8 cellular contexts compared by ENCODE assay signal in genomic region chr1:220748091-220748934, GRCh38. TPM values are rescaled to one million over a fixed set of nuclear protein-coding genes. Genes with fewer than 3 reads are reported as not detected.
DNase-seq lines count a peak whose midpoint lies in the region; ATAC-seq and TF ChIP-seq lines count a peak whose summit lies in the region.

MTARC2 (plus strand) TSS chr1:220748322; CDS start chr1:220748532, 210 bp downstream.

- intact Hi-C loops in body of pancreas (cut with DNase I) = no loop called here

- peak in 11 of 14 donors; percentile 4 to 58 (median 33) for DNase-seq in C1 segment of cervical spinal cord (lab: John Stamatoyannopoulos, UW)
- peak; percentile 53 to 76 for DNase-seq in NCI-H524 (lab: John Stamatoyannopoulos, UW)
- peak; percentile 85 to 93 (median 90) for DNase-seq in body of pancreas
- peak in 44 of 51 donors; percentile 8 to 71 (median 49) for DNase-seq in hypothalamus (lab: John Stamatoyannopoulos, UW)
- DNase-seq in progenitor cell of endocrine pancreas (ENCODE audit: low spot score, unreplicated experiment) = peak; percentile 41
- DNase-seq in NCI-H2171 (lab: John Stamatoyannopoulos, UW) = no peak

- peaks cover 23% of the 10 kb centered on the region for H3K4me1 Mint-ChIP-seq in progenitor cell of endocrine pancreas (ENCODE audit: low read depth)

- peak; percentile 93 for ATAC-seq in GM18861 (IDR thresholded peaks at IDR 0.05; ENCODE audit: unreplicated experiment)
- ATAC-seq in HG03066 (IDR thresholded peaks at IDR 0.05; ENCODE audit: low read depth, unreplicated experiment) = peak; percentile 85
- ATAC-seq in body of pancreas = peak; percentile 92

- peak within 1 kb of the TSS; percentile 20 to 89 for H3K4me3 ChIP-seq in body of pancreas

- TF ChIP-seq CTCF in body of pancreas (IDR thresholded peaks at IDR 0.05) = peak in 3 of 7 experiments; percentile 15 to 22 (median 22)
- peak; percentile 8 for TF ChIP-seq CTCF in progenitor cell of endocrine pancreas (IDR thresholded peaks at IDR 0.05; ENCODE audit: unreplicated experiment)

- H3K4me3 Mint-ChIP-seq in progenitor cell of endocrine pancreas (ENCODE audit: low read depth) = peak within 1 kb of the TSS; percentile 78

- H3K9me3 ChIP-seq in body of pancreas = no peaks in the 10 kb centered on the region

- TF ChIP-seq POLR2A in body of pancreas (IDR thresholded peaks at IDR 0.05) = peak; percentile 82 to 97 (median 96)

- WGBS in body of pancreas, 2 donors = 0 to 1% methylated on average over 13 to 65 of the region's 76 CpGs

- H3K27ac Mint-ChIP-seq in progenitor cell of endocrine pancreas = peak within 1 kb of the TSS; percentile 91

- no peaks in the 10 kb centered on the region for H3K36me3 Mint-ChIP-seq in progenitor cell of endocrine pancreas (ENCODE audit: insufficient read depth)

- H3K36me3 ChIP-seq in body of pancreas (replicated peaks in 1 of 2; ENCODE audit: insufficient read depth in 1 of 2, low read depth in 2 of 2) = no peaks in the 10 kb centered on the region

- H3K27me3 Mint-ChIP-seq in progenitor cell of endocrine pancreas = peaks cover 26% of the 10 kb centered on the region

- H3K27me3 ChIP-seq in body of pancreas = no peaks in the 10 kb centered on the region

- H3K27ac ChIP-seq in body of pancreas = peak within 1 kb of the TSS; percentile 88 to 97 (median 92)

- peaks cover 49% of the 10 kb centered on the region for H3K4me1 ChIP-seq in body of pancreas

- H3K9me3 Mint-ChIP-seq in progenitor cell of endocrine pancreas (ENCODE audit: low read depth) = no peaks in the 10 kb centered on the region

RNA-seq across cellular contexts. Expression of gene MTARC2, which starts in this region (rescaled TPM):
- total RNA-seq in body of pancreas (10 to 100 TPM; 19.5 to 37.9 TPM), progenitor cell of endocrine pancreas (14.3 and 18.3 TPM in 2 replicates)
